In the genomic region with DNA sequence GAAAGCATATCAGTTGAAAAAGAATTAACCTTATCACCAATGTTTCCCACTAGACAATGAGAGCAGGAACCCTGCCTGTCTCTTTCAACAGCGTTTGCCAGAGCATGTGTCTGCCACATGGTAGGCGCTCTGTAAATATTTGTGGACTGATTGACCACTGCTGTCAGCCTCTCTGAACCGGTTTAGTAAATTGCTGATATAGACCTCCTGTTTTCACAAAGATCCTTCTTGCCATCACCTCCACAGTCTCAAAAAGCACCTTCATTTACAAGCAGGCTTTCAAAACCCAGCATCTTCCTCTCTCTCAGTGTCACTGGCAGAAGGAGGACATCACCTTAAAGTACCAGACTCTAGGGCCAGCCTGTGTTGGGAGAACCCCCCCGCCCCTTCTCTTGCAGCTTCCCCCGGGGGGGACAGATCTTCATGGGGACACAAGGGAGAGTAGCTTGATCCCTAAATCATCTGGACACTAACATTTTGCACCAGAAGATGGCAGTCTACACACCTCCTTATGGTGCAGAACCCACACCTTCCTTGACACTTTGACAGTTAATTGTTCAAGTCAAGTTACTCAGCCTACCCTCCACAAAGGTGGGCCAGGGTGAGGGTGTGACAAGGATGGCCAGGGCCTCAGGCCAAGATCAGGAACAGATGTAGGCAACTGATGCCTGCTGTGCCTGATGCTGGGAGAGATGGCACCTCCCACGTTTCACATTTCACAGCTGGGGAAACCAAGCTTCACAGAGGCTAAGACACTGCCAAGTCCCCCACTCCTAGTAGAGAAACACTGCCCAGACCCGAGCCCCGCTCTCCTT, we compare ENCODE assay signal across 8 cellular contexts. TPM values are rescaled to one million over a fixed set of nuclear protein-coding genes. Genes with fewer than 3 reads are reported as not detected.
DNase-seq lines count a peak whose midpoint lies in the region; ATAC-seq, FAIRE-seq and TF ChIP-seq lines count a peak whose summit lies in the region.

No MANE protein-coding gene starts in this region.

- no peaks in the 10 kb centered on the region for H4K20me1 ChIP-seq in GM12878 (ENCODE audit: control insufficient read depth, insufficient read depth)

- CTCF ChIA-PET in CD4-positive, alpha-beta memory T cell (lab: Charles Lee; ENCODE audit: partially characterized antibody) = interaction anchor here (0.6 to 5.5 kb wide), 49 partner anchors 9 to 617 kb away, joined by 3 to 71 read pairs (median 6); partner anchors contain the start of genes FBXL22 and USP3
- CTCF ChIA-PET in GM12878 (lab: Yijun Ruan, JAX) = interaction anchor here (0.6 to 15.5 kb wide), 59 partner anchors 9 to 603 kb away, joined by 3 to 272 read pairs (median 4); partner anchors contain the start of genes FBXL22 and USP3

- H3K4me1 ChIP-seq in CD4-positive, alpha-beta memory T cell (ENCODE audit: insufficient read depth, low read length) = peaks cover 9% of the 10 kb centered on the region
- peaks cover 16% of the 10 kb centered on the region for H3K4me1 ChIP-seq in GM12878 (ENCODE audit: control insufficient read depth, insufficient read depth, low read length)

- H3K36me3 Mint-ChIP-seq in CD4-positive, alpha-beta memory T cell = no peaks in the 10 kb centered on the region

- no peaks in the 10 kb centered on the region for H3K9me3 Mint-ChIP-seq in CD4-positive, alpha-beta memory T cell

- RAD21 ChIA-PET in GM12878 (lab: Charles Lee; ENCODE audit: unreplicated experiment) = interaction anchor here (0.6 to 11.9 kb wide), 41 partner anchors 9 to 602 kb away, joined by 3 to 197 read pairs (median 6); partner anchors contain the start of genes FBXL22 and USP3

- H3K4me3 ChIP-seq in CD4-positive, alpha-beta memory T cell (ENCODE audit: low read length in 2 of 2) = no peak overlapping the region
- H3K4me3 ChIP-seq in GM12878 = no peak overlapping the region

- no peak for TF ChIP-seq EP300 in GM12878 (IDR thresholded peaks at IDR 0.05; ENCODE audit: borderline replicate concordance in 1 of 2, control insufficient read depth in 1 of 2, low read depth in 2 of 2, low read length in 2 of 2)

- H2AFZ ChIP-seq in GM12878 (ENCODE audit: control insufficient read depth, low read depth, low read length) = peak overlapping the region; percentile 25

- peak; percentile 81 for ATAC-seq in SK-N-SH treated with all-trans-retinoic acid at 6 μM for 48 hours
- ATAC-seq in GM12878 = peak; percentile 96

- POLR2A ChIA-PET in CD4-positive, alpha-beta memory T cell (lab: Charles Lee; ENCODE audit: partially characterized antibody) = interaction anchor here (0.6 to 3.5 kb wide), 18 partner anchors 9 to 149 kb away, joined by 3 to 89 read pairs (median 4); partner anchors contain the start of genes FBXL22 and USP3
- POLR2A ChIA-PET in GM12878 (lab: Charles Lee) = interaction anchor here (0.6 to 2.2 kb wide), 7 partner anchors 16 to 133 kb away, joined by 3 to 12 read pairs (median 3); no protein-coding TSS in a partner anchor

- peak overlapping the region in 6 of 7 donors; percentile 47 to 89 (median 86) for H3K27ac Mint-ChIP-seq in CD4-positive, alpha-beta memory T cell

- TF ChIP-seq RAD21 in GM12878 (IDR thresholded peaks at IDR 0.05; ENCODE audit: insufficient read depth, low read depth, low read length) = peak; percentile 89

- no peaks in the 10 kb centered on the region for H3K36me3 ChIP-seq in CD4-positive, alpha-beta memory T cell (ENCODE audit: insufficient read depth, low read length)
- H3K36me3 ChIP-seq in GM12878 (ENCODE audit: control insufficient read depth in 2 of 2, insufficient read depth in 2 of 2, low read length in 1 of 2) = no peaks in the 10 kb centered on the region

- H3K4me1 Mint-ChIP-seq in CD4-positive, alpha-beta memory T cell = peaks cover 18 to 26% (median 24%) of the 10 kb centered on the region in 4 donors

- SMC1A ChIA-PET in GM12878 (lab: Charles Lee; ENCODE audit: uncharacterized antibody, unreplicated experiment) = interaction anchor here (0.6 to 8.6 kb wide), 36 partner anchors 9 to 300 kb away, joined by 3 to 150 read pairs (median 6); partner anchors contain the start of genes FBXL22 and USP3

- 17% methylated on average over 8 of the region's 8 CpGs for WGBS in GM12878 (ENCODE audit: insufficient coverage, insufficient replicate concordance, low lambda C conversion rate, missing lambda C conversion rate)

- TF ChIP-seq POLR2A in GM12878 (IDR thresholded peaks at IDR 0.05; ENCODE audit: low read depth, low read length) = no peak

- H3K4me2 ChIP-seq in GM12878 (ENCODE audit: control insufficient read depth, insufficient read depth) = no peak overlapping the region

- intact Hi-C loops in CD4-positive, alpha-beta memory T cell (cut with micrococcal nuclease) = loop anchor here (1.0 to 2.0 kb wide), 6 partner anchors 13 to 178 kb away; no protein-coding TSS in a partner anchor
- intact Hi-C loops in GM12878 (cut with micrococcal nuclease; ENCODE audit: unreplicated experiment) = loop anchor here (1.0 to 2.0 kb wide), 2 partner anchors 21 to 132 kb away; no protein-coding TSS in a partner anchor

- no peaks in the 10 kb centered on the region for H3K27me3 ChIP-seq in CD4-positive, alpha-beta memory T cell (ENCODE audit: insufficient read depth, low read length)
- H3K27me3 ChIP-seq in GM12878 (replicated peaks in 1 of 2; ENCODE audit: control insufficient read depth in 2 of 2, insufficient read depth in 2 of 2, low read length in 1 of 2) = no peaks in the 10 kb centered on the region

- peak; percentile 65 to 79 (median 70) for TF ChIP-seq CTCF in GM12878 (IDR thresholded peaks at IDR 0.05 in 2 of 3, conservative IDR thresholded peaks at IDR 0.05 in 1 of 3; ENCODE audit: control insufficient read depth in 2 of 3, extremely low read depth in 1 of 3, insufficient read depth in 1 of 3, low read depth in 3 of 3, low read length in 3 of 3)

- H3K79me2 ChIP-seq in GM12878 (ENCODE audit: control insufficient read depth, insufficient read depth, low read length) = no peaks in the 10 kb centered on the region

- H3K4me3 Mint-ChIP-seq in CD4-positive, alpha-beta memory T cell = peak overlapping the region in 1 of 8 donors; percentile 20

- H3K9ac ChIP-seq in GM12878 (ENCODE audit: control insufficient read depth, insufficient read depth, low read length) = no peak overlapping the region

- no TSS peak for BruUV-seq in GM12878 (replicated peaks; lab: Mats Ljungman, UMichigan)

- FAIRE-seq in GM12878 (lab: Jason Lieb, UNC) = peak; percentile 79

- no peaks in the 10 kb centered on the region for H3K9me3 ChIP-seq in CD4-positive, alpha-beta memory T cell (ENCODE audit: control insufficient read depth in 1 of 2, low read length in 2 of 2)
- no peaks in the 10 kb centered on the region for H3K9me3 ChIP-seq in GM12878 (replicated peaks; ENCODE audit: control insufficient read depth, insufficient read depth, low read length)

- H3K27me3 Mint-ChIP-seq in CD4-positive, alpha-beta memory T cell = peaks cover 0 to 2% of the 10 kb centered on the region in 2 donors

- peak; percentile 72 to 77 (median 74) for DNase-seq in CD4-positive, alpha-beta memory T cell
- DNase-seq in GM19240 (ENCODE audit: insufficient read length, low spot score) (peak; percentile 69), NAMALWA (ENCODE audit: low spot score) (peak; percentile 88), GM12878 (ENCODE audit: low read depth, low spot score) (no peak), iPS DF 4.7 (ENCODE audit: extremely low read depth, low spot score) (peak; percentile 74), NCI-H1436 treated with DMSO at 0.1 percent for 48 hours (lab: John Stamatoyannopoulos, UW) (no peak)
- peak; percentile 24 to 55 for DNase-seq in stimulated activated CD4-positive, alpha-beta T cell treated with anti-CD3 and anti-CD28 coated beads, Interleukin-2, amount 100 ng/mL, for 24 hours

- in situ Hi-C loops in GM12878 (cut with MboI) = loop anchor here (5.0 kb wide), 2 partner anchors 126 to 601 kb away; no protein-coding TSS in a partner anchor

- H3K27ac ChIP-seq in CD4-positive, alpha-beta memory T cell (ENCODE audit: low read depth, low read length) = no peak overlapping the region
- no peak overlapping the region for H3K27ac ChIP-seq in GM12878 (ENCODE audit: control insufficient read depth, insufficient read depth)

TF ChIP-seq in SK-N-SH treated with all-trans-retinoic acid at 6 μM for 48 hours, 23 proteins besides CTCF, POLR2A, EP300 and RAD21:
- TF ChIP-seq ZNF565 (CRISPR knock-in tag; conservative IDR thresholded peaks at IDR 0.05; ENCODE audit: low read depth) = no peak
- peak; percentile 85 for TF ChIP-seq TCF4 (CRISPR knock-in tag; IDR thresholded peaks at IDR 0.05; ENCODE audit: borderline replicate concordance)

TF ChIP-seq in GM12878, 131 proteins besides CTCF, POLR2A, EP300 and RAD21 (continues in another document):
- TF ChIP-seq STAT1 (conservative IDR thresholded peaks at IDR 0.05) (0 out of 2 replicates have a peak, but pooled peaks have one; percentile 65), BHLHE40 (IDR thresholded peaks at IDR 0.05; ENCODE audit: borderline replicate concordance in 1 of 2, low read depth in 2 of 2, low read length in 1 of 2) (peak in 1 of 2 experiments; percentile 26; a peak in 1 of 4 replicates), MXI1 (IDR thresholded peaks at IDR 0.05; ENCODE audit: low read depth, low read length) (0 out of 2 replicates have a peak, but pooled peaks have one; percentile 30), RFX5 (IDR thresholded peaks at IDR 0.05; ENCODE audit: low read depth, low read length) (0 out of 2 replicates have a peak, but pooled peaks have one; percentile 23), WRNIP1 (IDR thresholded peaks at IDR 0.05; ENCODE audit: borderline replicate concordance, low read depth, low read length) (0 out of 2 replicates have a peak, but pooled peaks have one; percentile 73)

RNA-seq across cellular contexts. Expression of gene USP3, which starts 37.8 kb away (rescaled TPM):
- 100 to 1,000 TPM; 148 to 159 TPM for total RNA-seq in CD4-positive, alpha-beta memory T cell
- polyA plus RNA-seq in CD4-positive, alpha-beta memory T cell = 10 to 100 TPM; 61.6 to 76.1 TPM
- 459 and 461 TPM in 2 replicates for total RNA-seq in GM12878 (2013; cell fraction: nucleolus; rRNA removed)
- total RNA-seq in GM12878 (2014; rRNA removed) (47.1 and 49.8 TPM in 2 replicates), GM12878 (2014; rRNA removed; fragmentation: Illumina TruSeq; extraction: Trizol) (58.8 and 61.3 TPM in 2 replicates), GM12878 (2021) (64.5 and 65.1 TPM in 2 replicates)
- polyA plus RNA-seq in GM12878 (2011; ENCODE audit: low read depth) = 32.8 TPM
- polyA plus RNA-seq in GM12878 (2011; rRNA removed) (50.3 and 54.0 TPM in 2 replicates), GM12878 (2014; fragmentation: Illumina TruSeq; extraction: Trizol) (52.6 and 58.7 TPM in 2 replicates), GM12878 (2014; fragmentation: Nextera tagmentation; extraction: Ambion mirVana) (10 to 100 TPM; 23.8 to 45.7 TPM), GM12878 (2014; rRNA removed) (30.1 and 31.9 TPM in 2 replicates), GM12878 (2016; fragmentation: Nextera tagmentation; extraction: Ambion mirVana) (10 to 100 TPM; 48.0 to 54.0 TPM)
- polyA plus RNA-seq in GM12878 (2011; cell fraction: cytosol; rRNA removed) = 27.3 and 47.7 TPM in 2 replicates
- polyA plus RNA-seq in GM12878 (2011; cell fraction: nucleus; rRNA removed) = 143 and 189 TPM in 2 replicates
- 38.6 and 46.2 TPM in 2 replicates for polyA plus RNA-seq in GM12878 (2012)
- polyA minus RNA-seq in GM12878 (2011; rRNA and poly(A)+ RNA removed) = 82.4 and 103 TPM in 2 replicates
- 22.2 and 35.9 TPM in 2 replicates for polyA minus RNA-seq in GM12878 (2011; cell fraction: cytosol; rRNA and poly(A)+ RNA removed)
- 103 and 169 TPM in 2 replicates for polyA minus RNA-seq in GM12878 (2011; cell fraction: nucleus; rRNA and poly(A)+ RNA removed)

Comparison
In these comparisons a context has a peak if more than half of its experiments do, and no peak if none do; other contexts are left out.
1. DNase-seq: peak in CD4-positive, alpha-beta memory T cell (5 of 5), GM19240 (single experiment), NAMALWA (single experiment), iPS DF 4.7 (single experiment) and stimulated activated CD4-positive, alpha-beta T cell treated with anti-CD3 and anti-CD28 coated beads, Interleukin-2, amount 100 ng/mL, for 24 hours (2 of 2); none in GM12878 (single experiment) and NCI-H1436 treated with DMSO at 0.1 percent for 48 hours (single experiment).